8 cellular contexts compared by ENCODE assay signal in genomic region chr11:66842501-66842895, GRCh38. TPM values are rescaled to one million over a fixed set of nuclear protein-coding genes. Genes with fewer than 3 reads are reported as not detected.
DNase-seq lines count a peak whose midpoint lies in the region; ATAC-seq and TF ChIP-seq lines count a peak whose summit lies in the region.

No MANE protein-coding gene starts in this region.

- H3K9me3 ChIP-seq in lung (ENCODE audit: control insufficient read depth in 2 of 2, insufficient read depth in 1 of 2, low read length in 1 of 2), result no peaks in the 10 kb centered on the region
- no peaks in the 10 kb centered on the region for H3K9me3 ChIP-seq in aorta (ENCODE audit: control insufficient read depth, low read length)

- intact Hi-C loops in aorta (cut with DNase I), result loop anchor here in 1 of 2 donors (5.0 kb wide), 1 partner anchor 130 kb away; no protein-coding TSS in a partner anchor

- peaks cover 3 to 25% of the 10 kb centered on the region in 2 donors for H3K36me3 ChIP-seq in lung (ENCODE audit: control insufficient read depth in 2 of 2, insufficient read depth in 2 of 2, low read length in 2 of 2)
- H3K36me3 ChIP-seq in aorta (ENCODE audit: control insufficient read depth in 1 of 2, insufficient read depth in 2 of 2, low read length in 1 of 2), result no peaks in the 10 kb centered on the region

- no peak for DNase-seq in astrocyte of the cerebellum (ENCODE audit: low read depth)
- DNase-seq in lung (ENCODE audit: low spot score), result no peak
- DNase-seq in aorta, result no peak
- no peak for DNase-seq in stimulated activated CD4-positive, alpha-beta T cell treated with anti-CD3 and anti-CD28 coated beads, Interleukin-2, amount 100 ng/mL, for 24 hours
- no peak for DNase-seq in GM19240 (ENCODE audit: insufficient read length, low spot score)
- DNase-seq in NCI-H1417 treated with DMSO at 0.1 percent for 48 hours (lab: John Stamatoyannopoulos, UW), result no peak

- in situ Hi-C loops in astrocyte of the cerebellum (cut with HindIII; ENCODE audit: low sequenced_read_pairs), result no loop called here

- ATAC-seq in HG02798 (IDR thresholded peaks at IDR 0.05; ENCODE audit: poor library complexity, unreplicated experiment), result peak; percentile 1
- no peak for ATAC-seq in lung (ENCODE audit: insufficient read depth, low FRiP score)
- ATAC-seq in aorta (ENCODE audit: low FRiP score), result no peak

- H3K4me3 ChIP-seq in astrocyte of the cerebellum (ENCODE audit: low read depth, low read length) (peak overlapping the region; percentile 98), lung (peak overlapping the region; percentile 94), aorta (ENCODE audit: low read length in 2 of 2) (peak overlapping the region; percentile 87 to 92)

- H3K27ac ChIP-seq in 22Rv1 (peak overlapping the region; percentile 82), lung (ENCODE audit: low read depth in 1 of 2, low read length in 1 of 2) (peak overlapping the region; percentile 90 to 99), aorta (ENCODE audit: low read depth in 1 of 2, low read length in 2 of 2) (peak overlapping the region; percentile 84 to 92)

- 2 to 3% methylated on average over 11 of the region's 11 CpGs for WGBS in lung, 2 donors
- 4 to 5% methylated on average over 11 of the region's 11 CpGs for WGBS in aorta, 2 donors

- H3K27me3 ChIP-seq in lung (ENCODE audit: control insufficient read depth, insufficient read depth), result no peaks in the 10 kb centered on the region
- H3K27me3 ChIP-seq in aorta (ENCODE audit: control insufficient read depth in 1 of 2, insufficient read depth in 2 of 2, low read length in 1 of 2), result no peaks in the 10 kb centered on the region

- TF ChIP-seq CTCF in 22Rv1 (IDR thresholded peaks at IDR 0.05) (no peak), astrocyte of the cerebellum (IDR thresholded peaks at IDR 0.05; ENCODE audit: low read depth, low read length, missing control alignments) (no peak), lung (IDR thresholded peaks at IDR 0.05; ENCODE audit: control extremely low read depth, extremely low read depth) (no peak)

- H3K4me1 ChIP-seq in lung (ENCODE audit: control insufficient read depth in 2 of 2, insufficient read depth in 2 of 2, low read length in 2 of 2), result peaks cover 6% of the 10 kb centered on the region in 2 donors
- no peaks in the 10 kb centered on the region for H3K4me1 ChIP-seq in aorta (ENCODE audit: control insufficient read depth in 1 of 2, insufficient read depth in 2 of 2, low read length in 2 of 2)

RNA-seq across cellular contexts. Expression of gene RCE1, which starts 0.7 kb away (rescaled TPM):
- total RNA-seq in lung (10 to 100 TPM; 19.5 to 22.8 TPM), aorta (10 to 100 TPM; 11.7 to 14.6 TPM)
- polyA plus RNA-seq in lung (10 to 100 TPM in 1 of 2 donors, 1 to 10 TPM in 1; 8.7 to 24.0 TPM), aorta (10 to 100 TPM; 14.5 to 23.5 TPM)

RNA-seq across cellular contexts. Expression of gene LRFN4, which starts 14.4 kb away (rescaled TPM):
- total RNA-seq in lung, result 10 to 100 TPM in 1 of 2 donors, 1 to 10 TPM in 1; 4.6 to 34.4 TPM
- 10 to 100 TPM; 15.0 to 15.6 TPM for polyA plus RNA-seq in lung
- total RNA-seq in aorta, result 10 to 100 TPM in 1 of 2 donors, 1 to 10 TPM in 1; 7.3 to 12.4 TPM
- 10 to 100 TPM in 1 of 2 donors, 1 to 10 TPM in 1; 4.4 to 13.8 TPM for polyA plus RNA-seq in aorta
